27 cellular contexts compared by ENCODE assay signal in the genomic region with DNA sequence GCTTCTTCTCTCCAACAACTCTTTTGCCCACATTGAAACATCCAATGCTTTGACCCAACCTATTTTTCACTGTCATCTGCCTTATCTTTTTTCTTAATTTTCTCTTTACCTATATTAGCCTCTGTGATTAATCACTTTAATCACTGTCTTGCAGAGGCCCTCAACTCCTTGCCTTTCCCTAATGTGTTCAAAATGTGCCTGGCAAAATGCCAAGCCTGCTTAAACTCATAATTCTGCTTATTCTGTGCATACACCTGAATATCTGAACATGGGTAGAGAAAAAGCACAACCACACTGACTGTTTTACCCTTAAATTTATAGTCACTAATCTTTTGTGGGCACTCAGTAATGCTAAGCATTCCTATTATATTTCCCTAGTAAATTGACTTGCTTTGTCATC.
A peak's percentile ranks its signal among the peaks of the same experiment; 100 is the strongest.
DNase-seq lines count a peak whose midpoint lies in the region; ATAC-seq, FAIRE-seq and TF ChIP-seq lines count a peak whose summit lies in the region.
"Had no signal": no experiment of that assay in that cellular context is flagged by ENCODE, and none has a peak within 500 bp of the region (broad histone marks: within the 10 kb centered on the region; RNA-seq: fewer than 3 reads in every experiment).

No MANE protein-coding gene starts in this region.

- H3K79me2 ChIP-seq in HepG2 (ENCODE audit: insufficient read depth, low read length) = no peaks in the 10 kb centered on the region

- H3K9me3 Mint-ChIP-seq in T-cell = peaks cover 4 to 7% (median 6%) of the 10 kb centered on the region in 3 donors

- no peak overlapping the region for H3K4me2 ChIP-seq in HepG2 (ENCODE audit: low read depth, low read length)
- H3K4me2 ChIP-seq: A549 had no signal

- H3K4me3 ChIP-seq in HepG2 (replicated peaks in 1 of 3; ENCODE audit: insufficient read depth in 1 of 3, low read depth in 2 of 3, low read length in 3 of 3) (no peak overlapping the region), right lobe of liver (no peak overlapping the region)
- H3K4me3 ChIP-seq: A549, HAP-1 had no signal

- TF ChIP-seq CTCF in HepG2 (CRISPR knock-in tag; IDR thresholded peaks at IDR 0.05) (no peak), right lobe of liver (IDR thresholded peaks at IDR 0.05) (no peak)

- H3K27ac ChIP-seq in HepG2 (ENCODE audit: extremely low read length, insufficient read depth, low read length) (no peak overlapping the region), right lobe of liver (no peak overlapping the region)
- H3K27ac ChIP-seq: A549, RWPE1 had no signal

- no peaks in the 10 kb centered on the region for H3K27me3 ChIP-seq in HepG2 (ENCODE audit: control insufficient read depth in 1 of 2, insufficient read depth in 2 of 2, low read length in 2 of 2)
- H3K27me3 ChIP-seq in right lobe of liver = no peaks in the 10 kb centered on the region

- H3K27ac Mint-ChIP-seq in T-cell = no peak overlapping the region
- H3K27ac Mint-ChIP-seq: CD4-positive, alpha-beta memory T cell; HFFc6 had no signal

- intact Hi-C loops in HepG2 (cut with micrococcal nuclease; ENCODE audit: unreplicated experiment) = no loop called here
- intact Hi-C loops in right lobe of liver (cut with DNase I) = no loop called here

- no peak overlapping the region for H3K9ac ChIP-seq in HepG2 (ENCODE audit: insufficient read depth, low read depth, low read length)

- CTCF ChIA-PET in HepG2 (lab: Yijun Ruan, JAX; ENCODE audit: low intra/inter-chr PET ratio, low total read pairs) = no interaction called here
- CTCF ChIA-PET in T-cell (lab: Charles Lee) = no interaction called here

- H3K9me3 ChIP-seq in HepG2 (ENCODE audit: low read length) = no peaks in the 10 kb centered on the region
- H3K9me3 ChIP-seq in right lobe of liver = no peaks in the 10 kb centered on the region
- H3K9me3 ChIP-seq: A549, Caco-2, HAP-1 had no signal

- H3K4me1 Mint-ChIP-seq in T-cell = no peaks in the 10 kb centered on the region
- H3K4me1 Mint-ChIP-seq: CD4-positive, alpha-beta memory T cell had no signal

- POLR2A ChIA-PET in HepG2 (lab: Yijun Ruan, JAX) (no interaction called here), T-cell (lab: Charles Lee) (no interaction called here)

- peak; percentile 12 for DNase-seq in NCI-H146 (lab: John Stamatoyannopoulos, UW)
- no peak for DNase-seq in NCI-H146 treated with DMSO at 0.1 percent for 48 hours (lab: John Stamatoyannopoulos, UW; ENCODE audit: unreplicated experiment)
- DNase-seq in HepG2 (ENCODE audit: low spot score) = no peak
- no peak for DNase-seq in right lobe of liver
- peak; percentile 3 for DNase-seq in astrocyte of the hippocampus (ENCODE audit: low read depth, low spot score)
- DNase-seq in T-cell = no peak
- no peak for DNase-seq in stimulated activated CD4-positive, alpha-beta T cell treated with anti-CD3 and anti-CD28 coated beads, Interleukin-4, amount 100 ng/mL, for 1 hour
- DNase-seq in cerebellum (ENCODE audit: low spot score) = no peak
- DNase-seq: C1 segment of cervical spinal cord; Caco-2; CD4-positive, alpha-beta memory T cell; DMS79 treated with DMSO at 0.1 percent for 48 hours; GOT3; HFFc6; Kasumi-1; MV-4-11; NCI-H1930; NCI-H2227 treated with DMSO at 0.1 percent for 48 hours; NCI-H510A; NCI-H774; SHP77; T-helper 1 cell had no signal

- ATAC-seq in HepG2 = no peak
- ATAC-seq in right lobe of liver = no peak
- no peak for ATAC-seq in T-cell (replicated peaks in 1 of 4)
- ATAC-seq: A549, Panc1 had no signal

- H3K4me1 ChIP-seq in HepG2 (ENCODE audit: insufficient read depth, low read length) (no peaks in the 10 kb centered on the region), right lobe of liver (no peaks in the 10 kb centered on the region)
- H3K4me1 ChIP-seq: A549 had no signal

- no peak for TF ChIP-seq POLR2A in HepG2 (IDR thresholded peaks at IDR 0.05; ENCODE audit: insufficient read depth in 1 of 2, low read depth in 2 of 2, low read length in 2 of 2)
- no peak for TF ChIP-seq POLR2A in right lobe of liver (IDR thresholded peaks at IDR 0.05)

- BruUV-seq in HepG2 (replicated peaks; lab: Mats Ljungman, UMichigan) = no TSS peak

- no peaks in the 10 kb centered on the region for H3K36me3 ChIP-seq in HepG2 (replicated peaks in 1 of 2; ENCODE audit: control insufficient read depth in 1 of 2, insufficient read depth in 2 of 2, low read length in 2 of 2)
- H3K36me3 ChIP-seq in right lobe of liver = no peaks in the 10 kb centered on the region
- H3K36me3 ChIP-seq: HAP-1 had no signal

- no peak overlapping the region for H2AFZ ChIP-seq in HepG2 (ENCODE audit: low read length)

- FAIRE-seq in HepG2 (lab: Jason Lieb, UNC) = no peak
- FAIRE-seq: A549, GM12892 had no signal

- no peaks in the 10 kb centered on the region for H4K20me1 ChIP-seq in HepG2 (ENCODE audit: insufficient read depth, low read length)

- no peaks in the 10 kb centered on the region for H3K27me3 Mint-ChIP-seq in T-cell
- H3K27me3 Mint-ChIP-seq: CD4-positive, alpha-beta memory T cell had no signal

- H3K36me3 Mint-ChIP-seq in T-cell = no peaks in the 10 kb centered on the region
- H3K36me3 Mint-ChIP-seq: CD4-positive, alpha-beta memory T cell had no signal

- no peak for TF ChIP-seq RAD21 in HepG2 (CRISPR knock-in tag; IDR thresholded peaks at IDR 0.05)

- TF ChIP-seq EP300 in HepG2 (IDR thresholded peaks at IDR 0.05; ENCODE audit: low read depth in 2 of 2, low read length in 2 of 2) (no peak), HepG2 (CRISPR knock-in tag; IDR thresholded peaks at IDR 0.05; ENCODE audit: borderline replicate concordance) (no peak)

- H3K4me3 Mint-ChIP-seq in T-cell = no peak overlapping the region
- H3K4me3 Mint-ChIP-seq: CD4-positive, alpha-beta memory T cell; HFFc6 had no signal

- in situ Hi-C loops in HepG2 (cut with HindIII; ENCODE audit: extremely low pct_ligation_motif_present, low pct_unique_long_range_greater_than_20kb) = no loop called here

TF ChIP-seq in HepG2, 621 proteins besides CTCF, POLR2A, EP300 and RAD21:
- TF ChIP-seq, protein P1, sequence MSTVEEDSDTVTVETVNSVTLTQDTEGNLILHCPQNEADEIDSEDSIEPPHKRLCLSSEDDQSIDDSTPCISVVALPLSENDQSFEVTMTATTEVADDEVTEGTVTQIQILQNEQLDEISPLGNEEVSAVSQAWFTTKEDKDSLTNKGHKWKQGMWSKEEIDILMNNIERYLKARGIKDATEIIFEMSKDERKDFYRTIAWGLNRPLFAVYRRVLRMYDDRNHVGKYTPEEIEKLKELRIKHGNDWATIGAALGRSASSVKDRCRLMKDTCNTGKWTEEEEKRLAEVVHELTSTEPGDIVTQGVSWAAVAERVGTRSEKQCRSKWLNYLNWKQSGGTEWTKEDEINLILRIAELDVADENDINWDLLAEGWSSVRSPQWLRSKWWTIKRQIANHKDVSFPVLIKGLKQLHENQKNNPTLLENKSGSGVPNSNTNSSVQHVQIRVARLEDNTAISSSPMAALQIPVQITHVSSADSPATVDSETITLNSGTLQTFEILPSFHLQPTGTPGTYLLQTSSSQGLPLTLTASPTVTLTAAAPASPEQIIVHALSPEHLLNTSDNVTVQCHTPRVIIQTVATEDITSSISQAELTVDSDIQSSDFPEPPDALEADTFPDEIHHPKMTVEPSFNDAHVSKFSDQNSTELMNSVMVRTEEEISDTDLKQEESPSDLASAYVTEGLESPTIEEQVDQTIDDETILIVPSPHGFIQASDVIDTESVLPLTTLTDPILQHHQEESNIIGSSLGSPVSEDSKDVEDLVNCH (CRISPR knock-in tag; IDR thresholded peaks at IDR 0.05) = no peak
- TF ChIP-seq ZNF776 (CRISPR knock-in tag; IDR thresholded peaks at IDR 0.05) = no peak
- peak; percentile 96 for TF ChIP-seq LCORL (IDR thresholded peaks at IDR 0.05)
- TF ChIP-seq LCORL (CRISPR knock-in tag; IDR thresholded peaks at IDR 0.05) = no peak
- TF ChIP-seq, protein P2, sequence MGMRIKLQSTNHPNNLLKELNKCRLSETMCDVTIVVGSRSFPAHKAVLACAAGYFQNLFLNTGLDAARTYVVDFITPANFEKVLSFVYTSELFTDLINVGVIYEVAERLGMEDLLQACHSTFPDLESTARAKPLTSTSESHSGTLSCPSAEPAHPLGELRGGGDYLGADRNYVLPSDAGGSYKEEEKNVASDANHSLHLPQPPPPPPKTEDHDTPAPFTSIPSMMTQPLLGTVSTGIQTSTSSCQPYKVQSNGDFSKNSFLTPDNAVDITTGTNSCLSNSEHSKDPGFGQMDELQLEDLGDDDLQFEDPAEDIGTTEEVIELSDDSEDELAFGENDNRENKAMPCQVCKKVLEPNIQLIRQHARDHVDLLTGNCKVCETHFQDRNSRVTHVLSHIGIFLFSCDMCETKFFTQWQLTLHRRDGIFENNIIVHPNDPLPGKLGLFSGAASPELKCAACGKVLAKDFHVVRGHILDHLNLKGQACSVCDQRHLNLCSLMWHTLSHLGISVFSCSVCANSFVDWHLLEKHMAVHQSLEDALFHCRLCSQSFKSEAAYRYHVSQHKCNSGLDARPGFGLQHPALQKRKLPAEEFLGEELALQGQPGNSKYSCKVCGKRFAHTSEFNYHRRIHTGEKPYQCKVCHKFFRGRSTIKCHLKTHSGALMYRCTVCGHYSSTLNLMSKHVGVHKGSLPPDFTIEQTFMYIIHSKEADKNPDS (CRISPR knock-in tag; IDR thresholded peaks at IDR 0.05) = no peak

Comparison
In these comparisons a context has a peak if more than half of its experiments do, and no peak if none do; other contexts are left out.
1. DNase-seq: peak in NCI-H146 (single experiment) and astrocyte of the hippocampus (single experiment); none in NCI-H146 treated with DMSO at 0.1 percent for 48 hours (single experiment), HepG2 (single experiment), right lobe of liver (0 of 3), T-cell (0 of 34), stimulated activated CD4-positive, alpha-beta T cell treated with anti-CD3 and anti-CD28 coated beads, Interleukin-4, amount 100 ng/mL, for 1 hour (single experiment) and cerebellum (single experiment).